In genomic region chr9:121322737-121323448, GRCh38 we compare ENCODE assay signal across 12 cellular contexts. TPM values are rescaled to one million over a fixed set of nuclear protein-coding genes. Genes with fewer than 3 reads are reported as not detected.
DNase-seq lines count a peak whose midpoint lies in the region; ATAC-seq and TF ChIP-seq lines count a peak whose summit lies in the region.
"Had no signal": no experiment of that assay in that cellular context is flagged by ENCODE, and none has a peak within 500 bp of the region (broad histone marks: within the 10 kb centered on the region; RNA-seq: fewer than 3 reads in every experiment).

No MANE protein-coding gene starts in this region.

- DNase-seq in left ventricle myocardium inferior, result no peak
- DNase-seq in cardiac septum (ENCODE audit: low spot score), result no peak
- DNase-seq in coronary artery (ENCODE audit: low spot score), result no peak
- no peak for DNase-seq in osteoblast (ENCODE audit: insufficient read length, low spot score, missing footprints)
- no peak for DNase-seq in aorta
- DNase-seq in HPDE6-E6E7 (ENCODE audit: extremely low spot score), result no peak
- no peak for DNase-seq in GM20000 (ENCODE audit: low spot score)
- DNase-seq: activated naive CD4-positive, alpha-beta T cell; endodermal cell; NCI-H2227 treated with DMSO at 0.1 percent for 48 hours had no signal

- H3K27me3 ChIP-seq in left ventricle myocardium inferior (ENCODE audit: low read depth), result no peaks in the 10 kb centered on the region
- no peaks in the 10 kb centered on the region for H3K27me3 ChIP-seq in osteoblast (ENCODE audit: insufficient read depth, low read length)
- no peaks in the 10 kb centered on the region for H3K27me3 ChIP-seq in aorta (ENCODE audit: control insufficient read depth in 1 of 2, insufficient read depth in 2 of 2, low read length in 1 of 2)
- H3K27me3 ChIP-seq: BLaER1 had no signal

- no peaks in the 10 kb centered on the region for H3K9me3 ChIP-seq in left ventricle myocardium inferior (replicated peaks)
- no peaks in the 10 kb centered on the region for H3K9me3 ChIP-seq in osteoblast (ENCODE audit: low read depth, low read length)
- H3K9me3 ChIP-seq in aorta (ENCODE audit: control insufficient read depth, low read length), result no peaks in the 10 kb centered on the region
- H3K9me3 ChIP-seq: BLaER1 had no signal

- H3K36me3 ChIP-seq in left ventricle myocardium inferior, result peaks cover 95% of the 10 kb centered on the region
- peaks cover 81% of the 10 kb centered on the region for H3K36me3 ChIP-seq in osteoblast (ENCODE audit: insufficient read depth, low read length)
- peaks cover 0 to 22% of the 10 kb centered on the region in 2 donors for H3K36me3 ChIP-seq in aorta (ENCODE audit: control insufficient read depth in 1 of 2, insufficient read depth in 2 of 2, low read length in 1 of 2)

- H3K4me1 ChIP-seq in left ventricle myocardium inferior, result peaks cover 100% of the 10 kb centered on the region
- H3K4me1 ChIP-seq in osteoblast (ENCODE audit: insufficient read depth, low read length), result peaks cover 41% of the 10 kb centered on the region
- no peaks in the 10 kb centered on the region for H3K4me1 ChIP-seq in aorta (ENCODE audit: control insufficient read depth in 1 of 2, insufficient read depth in 2 of 2, low read length in 2 of 2)

- peak overlapping the region; percentile 11 for H3K4me2 ChIP-seq in osteoblast (ENCODE audit: insufficient read depth, low read length)
- H3K4me2 ChIP-seq: BLaER1 had no signal

- H3K27ac ChIP-seq in left ventricle myocardium inferior (replicated peaks), result peak overlapping the region; percentile 95
- H3K27ac ChIP-seq in coronary artery, result peak overlapping the region; percentile 97 to 99
- H3K27ac ChIP-seq in osteoblast (ENCODE audit: low read depth, low read length), result peak overlapping the region; percentile 89
- H3K27ac ChIP-seq in aorta (ENCODE audit: low read depth in 1 of 2, low read length in 2 of 2), result peak overlapping the region; percentile 47 to 92
- H3K27ac ChIP-seq: BLaER1 had no signal

- TF ChIP-seq CTCF in left ventricle myocardium inferior (IDR thresholded peaks at IDR 0.05; ENCODE audit: borderline replicate concordance), result no peak
- TF ChIP-seq CTCF in coronary artery (IDR thresholded peaks at IDR 0.05), result no peak
- TF ChIP-seq CTCF in osteoblast (IDR thresholded peaks at IDR 0.05; ENCODE audit: extremely low read depth, low read depth, low read length), result no peak
- no peak for TF ChIP-seq CTCF in GM20000 (IDR thresholded peaks at IDR 0.05; ENCODE audit: extremely low read depth, missing control alignments)

- 69 to 75% methylated on average over 10 of the region's 10 CpGs for WGBS in aorta, 2 donors

- H2AFZ ChIP-seq in osteoblast (ENCODE audit: low read length), result no peak overlapping the region

- no peaks in the 10 kb centered on the region for H4K20me1 ChIP-seq in osteoblast (ENCODE audit: insufficient read depth, low read length)
- H4K20me1 ChIP-seq: BLaER1 had no signal

- H3K79me2 ChIP-seq in osteoblast (ENCODE audit: insufficient read depth, low read length), result peaks cover 6% of the 10 kb centered on the region

- H3K4me3 ChIP-seq in left ventricle myocardium inferior, result no peak overlapping the region
- H3K4me3 ChIP-seq in coronary artery, result no peak overlapping the region
- no peak overlapping the region for H3K4me3 ChIP-seq in osteoblast (ENCODE audit: insufficient read depth, low read length)
- H3K4me3 ChIP-seq in aorta (ENCODE audit: low read length in 2 of 2), result no peak overlapping the region
- H3K4me3 ChIP-seq: BLaER1 had no signal

- intact Hi-C loops in left ventricle myocardium inferior (cut with micrococcal nuclease) (no loop called here), cardiac septum (cut with DNase I) (no loop called here), aorta (cut with DNase I) (no loop called here)

- ATAC-seq in aorta (ENCODE audit: low FRiP score), result no peak
- ATAC-seq in esophagus mucosa, result no peak

RNA-seq across cellular contexts. Expression of gene STOM, which starts 47.2 kb away (rescaled TPM):
- 165 TPM for total RNA-seq in left ventricle myocardium inferior
- total RNA-seq in cardiac septum, result 191 TPM
- 114 and 146 TPM in 2 replicates for total RNA-seq in osteoblast
- total RNA-seq in aorta, result 100 to 1,000 TPM; 375 to 384 TPM
- 100 to 1,000 TPM in 1 of 2 donors, 10 to 100 TPM in 1; 80.0 to 115 TPM for polyA plus RNA-seq in aorta
- total RNA-seq in esophagus mucosa, result 65.5 TPM

RNA-seq across cellular contexts. Expression of gene GSN, which starts 54.9 kb away (rescaled TPM):
- total RNA-seq in left ventricle myocardium inferior (758 TPM), cardiac septum (855 TPM), osteoblast (372 and 405 TPM in 2 replicates), aorta (1,000 to 10,000 TPM in 1 of 2 donors, 100 to 1,000 TPM in 1; 922 to 2,469 TPM), esophagus mucosa (270 TPM)
- 1,000 to 10,000 TPM in 1 of 2 donors, 100 to 1,000 TPM in 1; 451 to 1,099 TPM for polyA plus RNA-seq in aorta
